In genomic region chr17:49707608-49708514, GRCh38 we compare ENCODE assay signal across 8 cellular contexts. TPM values are rescaled to one million over a fixed set of nuclear protein-coding genes. Genes with fewer than 3 reads are reported as not detected.
A peak's percentile ranks its signal among the peaks of the same experiment; 100 is the strongest.
DNase-seq lines count a peak whose midpoint lies in the region; ATAC-seq, FAIRE-seq and TF ChIP-seq lines count a peak whose summit lies in the region.

Gene SLC35B1, minus strand, starts transcription at chr17:49707964. Its CDS starts 131 bp downstream, at chr17:49707833.

- H2AFZ ChIP-seq in DND-41 (ENCODE audit: low read depth, low read length) = peak within 1 kb of the TSS; percentile 82

- H3K4me1 ChIP-seq in DND-41 (ENCODE audit: insufficient read depth, low read length) (peaks cover 38% of the 10 kb centered on the region), esophagus squamous epithelium (peaks cover 11 to 51% (median 21%) of the 10 kb centered on the region in 3 donors)

- TF ChIP-seq CTCF in DND-41 (IDR thresholded peaks at IDR 0.05; ENCODE audit: borderline replicate concordance, extremely low read depth, low read length, poor library complexity, severe bottlenecking) (peak; percentile 97), esophagus squamous epithelium (IDR thresholded peaks at IDR 0.05) (peak; percentile 67 to 86 (median 83))

- no peaks in the 10 kb centered on the region for H3K9me3 Mint-ChIP-seq in naive B cell
- H3K9me3 Mint-ChIP-seq in stimulated activated naive B cell treated with anti-CD40 and anti-IgM and Interleukin-4, amounts not matched to agents 10 μg/mL and 1 μg/mL and 100 μg/mL, for 72 hours = no peaks in the 10 kb centered on the region

- H3K4me1 Mint-ChIP-seq in naive B cell = peaks cover 31 to 40% (median 38%) of the 10 kb centered on the region in 3 donors
- H3K4me1 Mint-ChIP-seq in stimulated activated naive B cell treated with anti-CD40 and anti-IgM and Interleukin-4, amounts not matched to agents 10 μg/mL and 1 μg/mL and 100 μg/mL, for 72 hours = peaks cover 27 to 42% of the 10 kb centered on the region in 2 donors

- peak in 3 of 4 donors; percentile 40 to 57 (median 52) for TF ChIP-seq POLR2A in esophagus squamous epithelium (IDR thresholded peaks at IDR 0.05)

- H3K27me3 ChIP-seq in DND-41 (ENCODE audit: insufficient read depth, low read length, poor library complexity) = no peaks in the 10 kb centered on the region
- no peaks in the 10 kb centered on the region for H3K27me3 ChIP-seq in esophagus squamous epithelium

- peak; percentile 99 for DNase-seq in DND-41
- peak; percentile 97 for DNase-seq in RCC 7860 (ENCODE audit: low spot score)
- peak; percentile 96 for DNase-seq in activated T-helper 1 cell treated with Interleukin-2 at 50 U/mL for 16 hours (ENCODE audit: low read depth)
- peak; percentile 96 for DNase-seq in esophagus squamous epithelium (lab: John Stamatoyannopoulos, UW)
- peak; percentile 97 for DNase-seq in naive B cell
- DNase-seq in stimulated activated naive B cell treated with anti-CD40 and anti-IgM and Interleukin-4, amounts not matched to agents 10 μg/mL and 1 μg/mL and 100 μg/mL, for 72 hours = peak; percentile 98

- H3K36me3 ChIP-seq in DND-41 (ENCODE audit: insufficient read depth, low read length) (peaks cover 40% of the 10 kb centered on the region), KOPT-K1 (ENCODE audit: insufficient read depth, low read length) (peaks cover 68% of the 10 kb centered on the region), esophagus squamous epithelium (peaks cover 16 to 60% (median 23%) of the 10 kb centered on the region in 3 donors)

- peak; percentile 94 for ATAC-seq in DND-41 (ENCODE audit: insufficient read depth, low read depth)
- ATAC-seq in GM21737 (IDR thresholded peaks at IDR 0.05; ENCODE audit: unreplicated experiment) = peak; percentile 86
- peak; percentile 95 for ATAC-seq in naive B cell (ENCODE audit: low read depth in 2 of 2)
- ATAC-seq in stimulated activated naive B cell treated with anti-CD40 and anti-IgM and Interleukin-4, amounts not matched to agents 10 μg/mL and 1 μg/mL and 100 μg/mL, for 72 hours (replicated peaks) = peak; percentile 97 to 99

- H3K27ac ChIP-seq in DND-41 (ENCODE audit: low read length) = peak within 1 kb of the TSS; percentile 89
- H3K27ac ChIP-seq in KOPT-K1 (ENCODE audit: low read depth, low read length, poor library complexity, severe bottlenecking) = peak within 1 kb of the TSS; percentile 87
- H3K27ac ChIP-seq in esophagus squamous epithelium = peak within 1 kb of the TSS; percentile 91 to 96 (median 92)

- 0 to 2% methylated on average over 14 to 16 of the region's 53 CpGs for WGBS in esophagus squamous epithelium, 2 donors

- no peaks in the 10 kb centered on the region for H4K20me1 ChIP-seq in DND-41 (ENCODE audit: insufficient read depth, low read length)

- peak within 1 kb of the TSS; percentile 69 to 84 for H3K4me3 ChIP-seq in DND-41 (ENCODE audit: low read depth in 1 of 2, low read length in 2 of 2)
- peak within 1 kb of the TSS; percentile 75 to 94 (median 90) for H3K4me3 ChIP-seq in esophagus squamous epithelium

- no peaks in the 10 kb centered on the region for H3K9me3 ChIP-seq in DND-41 (ENCODE audit: insufficient read depth, low read length, severe bottlenecking)
- H3K9me3 ChIP-seq in KOPT-K1 (ENCODE audit: insufficient read depth, low read length, poor library complexity, severe bottlenecking) = no peaks in the 10 kb centered on the region
- H3K9me3 ChIP-seq in esophagus squamous epithelium = no peaks in the 10 kb centered on the region

- intact Hi-C loops in esophagus squamous epithelium (cut with DNase I) = loop anchor here (5.0 kb wide), 1 partner anchor 69 kb away; no protein-coding TSS in a partner anchor

- peaks cover 17 to 20% of the 10 kb centered on the region in 2 donors for H3K36me3 Mint-ChIP-seq in naive B cell
- H3K36me3 Mint-ChIP-seq in stimulated activated naive B cell treated with anti-CD40 and anti-IgM and Interleukin-4, amounts not matched to agents 10 μg/mL and 1 μg/mL and 100 μg/mL, for 72 hours = peaks cover 23 to 32% of the 10 kb centered on the region in 2 donors

- H3K9ac ChIP-seq in DND-41 (ENCODE audit: low read depth, low read length) = peak within 1 kb of the TSS; percentile 74

- H3K4me2 ChIP-seq in DND-41 (ENCODE audit: insufficient read depth, low read length) = peak within 1 kb of the TSS; percentile 89

- peak within 1 kb of the TSS; percentile 93 to 97 (median 95) for H3K4me3 Mint-ChIP-seq in naive B cell
- H3K4me3 Mint-ChIP-seq in stimulated activated naive B cell treated with anti-CD40 and anti-IgM and Interleukin-4, amounts not matched to agents 10 μg/mL and 1 μg/mL and 100 μg/mL, for 72 hours = peak within 1 kb of the TSS; percentile 94 to 96

- peak; percentile 84 for FAIRE-seq in RCC 7860 (lab: Jason Lieb, UNC)

- peak within 1 kb of the TSS; percentile 95 to 99 (median 98) for H3K27ac Mint-ChIP-seq in naive B cell
- H3K27ac Mint-ChIP-seq in stimulated activated naive B cell treated with anti-CD40 and anti-IgM and Interleukin-4, amounts not matched to agents 10 μg/mL and 1 μg/mL and 100 μg/mL, for 72 hours = peak within 1 kb of the TSS; percentile 99

- peaks cover 25% of the 10 kb centered on the region for H3K79me2 ChIP-seq in DND-41 (ENCODE audit: insufficient read depth, low read length)

- H3K27me3 Mint-ChIP-seq in naive B cell = no peaks in the 10 kb centered on the region
- H3K27me3 Mint-ChIP-seq in stimulated activated naive B cell treated with anti-CD40 and anti-IgM and Interleukin-4, amounts not matched to agents 10 μg/mL and 1 μg/mL and 100 μg/mL, for 72 hours = no peaks in the 10 kb centered on the region

RNA-seq across cellular contexts. Expression of gene SLC35B1, which starts in this region (rescaled TPM):
- 10 to 100 TPM; 32.4 to 68.5 (median 36.2) TPM for total RNA-seq in esophagus squamous epithelium
- 10 to 100 TPM; 20.6 to 47.5 (median 25.7) TPM for polyA plus RNA-seq in naive B cell (ENCODE audit: low read depth in 6 of 6)

Comparison
In these comparisons a context has a peak if more than half of its experiments do, and no peak if none do; other contexts are left out.
1. Peak in every context shown above with its lines: DNase-seq, ATAC-seq, H3K4me3 ChIP-seq and H3K27ac ChIP-seq.